Comparison of ENCODE assay signal across 1 cellular context in genomic region chr12:20460956-20461355, GRCh38.
TF ChIP-seq lines count a peak whose summit lies in the region.

No MANE protein-coding gene starts in this region.

TF ChIP-seq in SK-N-SH, 30 proteins besides CTCF, POLR2A, EP300 and RAD21 (continued from another document):
- TF ChIP-seq, protein P1, sequence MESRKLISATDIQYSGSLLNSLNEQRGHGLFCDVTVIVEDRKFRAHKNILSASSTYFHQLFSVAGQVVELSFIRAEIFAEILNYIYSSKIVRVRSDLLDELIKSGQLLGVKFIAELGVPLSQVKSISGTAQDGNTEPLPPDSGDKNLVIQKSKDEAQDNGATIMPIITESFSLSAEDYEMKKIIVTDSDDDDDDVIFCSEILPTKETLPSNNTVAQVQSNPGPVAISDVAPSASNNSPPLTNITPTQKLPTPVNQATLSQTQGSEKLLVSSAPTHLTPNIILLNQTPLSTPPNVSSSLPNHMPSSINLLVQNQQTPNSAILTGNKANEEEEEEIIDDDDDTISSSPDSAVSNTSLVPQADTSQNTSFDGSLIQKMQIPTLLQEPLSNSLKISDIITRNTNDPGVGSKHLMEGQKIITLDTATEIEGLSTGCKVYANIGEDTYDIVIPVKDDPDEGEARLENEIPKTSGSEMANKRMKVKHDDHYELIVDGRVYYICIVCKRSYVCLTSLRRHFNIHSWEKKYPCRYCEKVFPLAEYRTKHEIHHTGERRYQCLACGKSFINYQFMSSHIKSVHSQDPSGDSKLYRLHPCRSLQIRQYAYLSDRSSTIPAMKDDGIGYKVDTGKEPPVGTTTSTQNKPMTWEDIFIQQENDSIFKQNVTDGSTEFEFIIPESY (IDR thresholded peaks at IDR 0.05; ENCODE audit: borderline replicate concordance, low read depth): no peak
- TF ChIP-seq, protein P2, sequence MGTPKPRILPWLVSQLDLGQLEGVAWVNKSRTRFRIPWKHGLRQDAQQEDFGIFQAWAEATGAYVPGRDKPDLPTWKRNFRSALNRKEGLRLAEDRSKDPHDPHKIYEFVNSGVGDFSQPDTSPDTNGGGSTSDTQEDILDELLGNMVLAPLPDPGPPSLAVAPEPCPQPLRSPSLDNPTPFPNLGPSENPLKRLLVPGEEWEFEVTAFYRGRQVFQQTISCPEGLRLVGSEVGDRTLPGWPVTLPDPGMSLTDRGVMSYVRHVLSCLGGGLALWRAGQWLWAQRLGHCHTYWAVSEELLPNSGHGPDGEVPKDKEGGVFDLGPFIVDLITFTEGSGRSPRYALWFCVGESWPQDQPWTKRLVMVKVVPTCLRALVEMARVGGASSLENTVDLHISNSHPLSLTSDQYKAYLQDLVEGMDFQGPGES (IDR thresholded peaks at IDR 0.05; ENCODE audit: low read depth, low read length): no peak
- TF ChIP-seq, protein P3, sequence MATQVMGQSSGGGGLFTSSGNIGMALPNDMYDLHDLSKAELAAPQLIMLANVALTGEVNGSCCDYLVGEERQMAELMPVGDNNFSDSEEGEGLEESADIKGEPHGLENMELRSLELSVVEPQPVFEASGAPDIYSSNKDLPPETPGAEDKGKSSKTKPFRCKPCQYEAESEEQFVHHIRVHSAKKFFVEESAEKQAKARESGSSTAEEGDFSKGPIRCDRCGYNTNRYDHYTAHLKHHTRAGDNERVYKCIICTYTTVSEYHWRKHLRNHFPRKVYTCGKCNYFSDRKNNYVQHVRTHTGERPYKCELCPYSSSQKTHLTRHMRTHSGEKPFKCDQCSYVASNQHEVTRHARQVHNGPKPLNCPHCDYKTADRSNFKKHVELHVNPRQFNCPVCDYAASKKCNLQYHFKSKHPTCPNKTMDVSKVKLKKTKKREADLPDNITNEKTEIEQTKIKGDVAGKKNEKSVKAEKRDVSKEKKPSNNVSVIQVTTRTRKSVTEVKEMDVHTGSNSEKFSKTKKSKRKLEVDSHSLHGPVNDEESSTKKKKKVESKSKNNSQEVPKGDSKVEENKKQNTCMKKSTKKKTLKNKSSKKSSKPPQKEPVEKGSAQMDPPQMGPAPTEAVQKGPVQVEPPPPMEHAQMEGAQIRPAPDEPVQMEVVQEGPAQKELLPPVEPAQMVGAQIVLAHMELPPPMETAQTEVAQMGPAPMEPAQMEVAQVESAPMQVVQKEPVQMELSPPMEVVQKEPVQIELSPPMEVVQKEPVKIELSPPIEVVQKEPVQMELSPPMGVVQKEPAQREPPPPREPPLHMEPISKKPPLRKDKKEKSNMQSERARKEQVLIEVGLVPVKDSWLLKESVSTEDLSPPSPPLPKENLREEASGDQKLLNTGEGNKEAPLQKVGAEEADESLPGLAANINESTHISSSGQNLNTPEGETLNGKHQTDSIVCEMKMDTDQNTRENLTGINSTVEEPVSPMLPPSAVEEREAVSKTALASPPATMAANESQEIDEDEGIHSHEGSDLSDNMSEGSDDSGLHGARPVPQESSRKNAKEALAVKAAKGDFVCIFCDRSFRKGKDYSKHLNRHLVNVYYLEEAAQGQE (IDR thresholded peaks at IDR 0.05; ENCODE audit: low read depth, low read length): no peak
- TF ChIP-seq RCOR1 (IDR thresholded peaks at IDR 0.05; ENCODE audit: low read length) (peak; percentile 44; the same call in 1 of the 2 replicates), NRF1 (IDR thresholded peaks at IDR 0.05; ENCODE audit: low read depth, low read length) (no peak)
